In genomic region chr10:121112618-121113384, GRCh38 we compare ENCODE assay signal across 14 cellular contexts.
DNase-seq lines count a peak whose midpoint lies in the region; TF ChIP-seq lines count a peak whose summit lies in the region.
"Had no signal": no experiment of that assay in that cellular context is flagged by ENCODE, and none has a peak within 500 bp of the region (broad histone marks: within the 10 kb centered on the region; RNA-seq: fewer than 3 reads in every experiment).

No MANE protein-coding gene starts in this region.

- no peaks in the 10 kb centered on the region for H3K9me3 Mint-ChIP-seq in activated T-helper 1 cell treated with anti-CD3 and anti-CD28 coated beads, Interleukin-12 subunit alpha, Interleukin-12 subunit beta, Interleukin-2, Interleukin-4 antibody, amounts not matched to agents 30 ng/mL and 10 ng/mL and 1 ng/mL, durations not matched to agents 14 hours and 24 hours and 36 hours

- H3K4me3 Mint-ChIP-seq in activated T-helper 1 cell treated with anti-CD3 and anti-CD28 coated beads, Interleukin-12 subunit alpha, Interleukin-12 subunit beta, Interleukin-2, Interleukin-4 antibody, amounts not matched to agents 30 ng/mL and 10 ng/mL and 1 ng/mL, durations not matched to agents 14 hours and 24 hours and 36 hours = no peak overlapping the region
- H3K4me3 Mint-ChIP-seq: activated CD8-positive, alpha-beta memory T cell treated with anti-CD3 and anti-CD28 coated beads, Interleukin-2, amount 10 ng/mL, durations not matched to agents 7 days and 5 days; activated naive CD4-positive, alpha-beta T cell treated with anti-CD3 and anti-CD28 coated beads, Interleukin-2, amount 50 U/mL, for 24 hours; CD4-positive, CD25-positive, alpha-beta regulatory T cell had no signal

- no peak overlapping the region for H3K4me3 ChIP-seq in retinal pigment epithelial cell (ENCODE audit: low read length)
- H3K4me3 ChIP-seq: esophagus muscularis mucosa, stomach had no signal

- H3K4me1 Mint-ChIP-seq in activated T-helper 1 cell treated with anti-CD3 and anti-CD28 coated beads, Interleukin-12 subunit alpha, Interleukin-12 subunit beta, Interleukin-2, Interleukin-4 antibody, amounts not matched to agents 30 ng/mL and 10 ng/mL and 1 ng/mL, durations not matched to agents 14 hours and 24 hours and 36 hours (ENCODE audit: low read depth) = no peaks in the 10 kb centered on the region
- H3K4me1 Mint-ChIP-seq: activated CD8-positive, alpha-beta memory T cell treated with anti-CD3 and anti-CD28 coated beads, Interleukin-2, amount 10 ng/mL, durations not matched to agents 7 days and 5 days; activated naive CD4-positive, alpha-beta T cell treated with anti-CD3 and anti-CD28 coated beads, Interleukin-2, amount 50 U/mL, for 24 hours; CD4-positive, CD25-positive, alpha-beta regulatory T cell had no signal

- no peaks in the 10 kb centered on the region for H3K36me3 Mint-ChIP-seq in activated T-helper 1 cell treated with anti-CD3 and anti-CD28 coated beads, Interleukin-12 subunit alpha, Interleukin-12 subunit beta, Interleukin-2, Interleukin-4 antibody, amounts not matched to agents 30 ng/mL and 10 ng/mL and 1 ng/mL, durations not matched to agents 14 hours and 24 hours and 36 hours (ENCODE audit: low read depth)
- H3K36me3 Mint-ChIP-seq: activated CD8-positive, alpha-beta memory T cell treated with anti-CD3 and anti-CD28 coated beads, Interleukin-2, amount 10 ng/mL, durations not matched to agents 7 days and 5 days; activated naive CD4-positive, alpha-beta T cell treated with anti-CD3 and anti-CD28 coated beads, Interleukin-2, amount 50 U/mL, for 24 hours; CD4-positive, CD25-positive, alpha-beta regulatory T cell had no signal

- DNase-seq in HT1080 (ENCODE audit: low read depth) (peak; percentile 5), NCI-H2171 treated with DMSO at 0.1 percent for 48 hours (lab: John Stamatoyannopoulos, UW) (peak; percentile 87), epithelial cell of prostate (ENCODE audit: low read depth, low spot score) (no peak), retinal pigment epithelial cell (ENCODE audit: low read depth) (no peak), GM03348 (ENCODE audit: low spot score) (no peak), GM19238 (ENCODE audit: insufficient read length, low spot score) (no peak)
- DNase-seq in activated T-helper 1 cell treated with anti-CD3 and anti-CD28 coated beads, Interleukin-12 subunit alpha, Interleukin-12 subunit beta, Interleukin-2, Interleukin-4 antibody, amounts not matched to agents 30 ng/mL and 10 ng/mL and 1 ng/mL, durations not matched to agents 14 hours and 24 hours and 36 hours (ENCODE audit: low spot score) = no peak
- DNase-seq: activated CD8-positive, alpha-beta memory T cell treated with anti-CD3 and anti-CD28 coated beads, Interleukin-2, amount 10 ng/mL, durations not matched to agents 7 days and 5 days; CD4-positive, CD25-positive, alpha-beta regulatory T cell; KBM-7; stomach had no signal

- H3K27me3 Mint-ChIP-seq in activated T-helper 1 cell treated with anti-CD3 and anti-CD28 coated beads, Interleukin-12 subunit alpha, Interleukin-12 subunit beta, Interleukin-2, Interleukin-4 antibody, amounts not matched to agents 30 ng/mL and 10 ng/mL and 1 ng/mL, durations not matched to agents 14 hours and 24 hours and 36 hours (ENCODE audit: insufficient read depth) = no peaks in the 10 kb centered on the region
- H3K27me3 Mint-ChIP-seq: activated CD8-positive, alpha-beta memory T cell treated with anti-CD3 and anti-CD28 coated beads, Interleukin-2, amount 10 ng/mL, durations not matched to agents 7 days and 5 days had no signal

- peak; percentile 18 for TF ChIP-seq CTCF in retinal pigment epithelial cell (conservative IDR thresholded peaks at IDR 0.05; ENCODE audit: low read depth, low read length)

- intact Hi-C loops in activated T-helper 1 cell treated with anti-CD3 and anti-CD28 coated beads, Interleukin-12 subunit alpha, Interleukin-12 subunit beta, Interleukin-2, Interleukin-4 antibody, amounts not matched to agents 30 ng/mL and 10 ng/mL and 1 ng/mL, durations not matched to agents 14 hours and 24 hours and 36 hours (cut with micrococcal nuclease) = no loop called here

- H3K27ac ChIP-seq in epithelial cell of prostate = peak overlapping the region; percentile 33
- H3K27ac ChIP-seq: esophagus muscularis mucosa, stomach, VCaP had no signal

- no peak overlapping the region for H3K27ac Mint-ChIP-seq in activated T-helper 1 cell treated with anti-CD3 and anti-CD28 coated beads, Interleukin-12 subunit alpha, Interleukin-12 subunit beta, Interleukin-2, Interleukin-4 antibody, amounts not matched to agents 30 ng/mL and 10 ng/mL and 1 ng/mL, durations not matched to agents 14 hours and 24 hours and 36 hours
- H3K27ac Mint-ChIP-seq: activated CD8-positive, alpha-beta memory T cell treated with anti-CD3 and anti-CD28 coated beads, Interleukin-2, amount 10 ng/mL, durations not matched to agents 7 days and 5 days; activated naive CD4-positive, alpha-beta T cell treated with anti-CD3 and anti-CD28 coated beads, Interleukin-2, amount 50 U/mL, for 24 hours; CD4-positive, CD25-positive, alpha-beta regulatory T cell had no signal

Comparison
In these comparisons a context has a peak if more than half of its experiments do, and no peak if none do; other contexts are left out.
1. DNase-seq: peak in HT1080 (single experiment) and NCI-H2171 treated with DMSO at 0.1 percent for 48 hours (single experiment); none in epithelial cell of prostate (single experiment), retinal pigment epithelial cell (single experiment), GM03348 (single experiment), activated T-helper 1 cell treated with anti-CD3 and anti-CD28 coated beads, Interleukin-12 subunit alpha, Interleukin-12 subunit beta, Interleukin-2, Interleukin-4 antibody, amounts not matched to agents 30 ng/mL and 10 ng/mL and 1 ng/mL, durations not matched to agents 14 hours and 24 hours and 36 hours (single experiment) and GM19238 (single experiment).